In genomic region chr15:45666119-45666875, GRCh38 we compare ENCODE assay signal across 1 cellular context.
TF ChIP-seq lines count a peak whose summit lies in the region.

No MANE protein-coding gene starts in this region.

TF ChIP-seq in H1, 55 proteins besides CTCF, POLR2A, EP300 and RAD21:
- TF ChIP-seq POLR2AphosphoS5 (IDR thresholded peaks at IDR 0.05; ENCODE audit: low read depth, low read length) (no peak), SP2 (IDR thresholded peaks at IDR 0.05; ENCODE audit: low read length) (no peak), KDM5A (IDR thresholded peaks at IDR 0.05; ENCODE audit: low read length) (no peak), KDM1A (IDR thresholded peaks at IDR 0.05; ENCODE audit: borderline replicate concordance, low read length) (0 out of 2 replicates have a peak, but pooled peaks have one; percentile 28), EZH2 (IDR thresholded peaks at IDR 0.05; ENCODE audit: low read depth, low read length, severe bottlenecking) (no peak), NRF1 (IDR thresholded peaks at IDR 0.05; ENCODE audit: low read depth, low read length) (no peak)
